In the genomic region with DNA sequence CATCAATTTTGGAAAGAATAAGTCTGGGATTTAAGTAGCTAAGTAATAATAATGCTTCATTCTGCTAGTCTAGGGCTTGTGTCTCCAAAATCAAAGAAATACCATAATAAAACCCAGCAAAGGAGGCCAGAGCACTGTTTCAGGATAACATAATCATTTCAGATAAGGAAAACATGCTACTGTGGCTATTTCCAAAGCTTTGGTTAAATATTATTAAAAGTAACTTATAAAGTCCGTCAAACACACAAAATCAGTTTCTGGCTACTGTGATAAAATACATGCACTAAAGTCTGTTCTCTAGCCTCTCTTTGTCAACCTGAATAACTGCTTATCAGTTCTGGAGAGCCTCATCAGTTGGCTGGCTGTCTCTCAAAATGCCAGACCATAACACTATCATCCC, we compare ENCODE assay signal across 36 cellular contexts. TPM values are rescaled to one million over a fixed set of nuclear protein-coding genes. Genes with fewer than 3 reads are reported as not detected.
"Had no signal": no experiment of that assay in that cellular context is flagged by ENCODE, and none has a peak within 500 bp of the region (broad histone marks: within the 10 kb centered on the region; RNA-seq: fewer than 3 reads in every experiment).

No MANE protein-coding gene starts in this region.

- H3K9me3 ChIP-seq: ascending aorta, breast epithelium had no signal

- H3K4me3 ChIP-seq: ascending aorta, breast epithelium had no signal

- H3K27me3 Mint-ChIP-seq: activated CD4-positive, alpha-beta memory T cell treated with anti-CD3 and anti-CD28 coated beads for 36 hours; activated CD4-positive, alpha-beta T cell treated with anti-CD3 and anti-CD28 coated beads, Interleukin-2, amount 10 ng/mL, durations not matched to agents 24 days and 14 days; activated naive CD4-positive, alpha-beta T cell treated with anti-CD3 and anti-CD28 coated beads, Interleukin-2, amount 10 ng/mL, durations not matched to agents 7 days and 5 days; activated naive CD8-positive, alpha-beta T cell treated with anti-CD3 and anti-CD28 coated beads, Interleukin-2, amount 10 ng/mL, durations not matched to agents 7 days and 5 days had no signal

- H3K4me1 ChIP-seq: ascending aorta, breast epithelium had no signal

- ATAC-seq: activated CD8-positive, alpha-beta T cell treated with anti-CD3 and anti-CD28 coated beads for 36 hours; activated naive CD8-positive, alpha-beta T cell treated with anti-CD3 and anti-CD28 coated beads, Interleukin-2, amount 50 U/mL, for 24 hours had no signal

- H3K27ac ChIP-seq: ascending aorta, brain microvascular endothelial cell, breast epithelium, VCaP had no signal

- H3K9me3 Mint-ChIP-seq: activated B cell treated with CpG ODN at 0.5 μM for 24 hours; activated CD4-positive, alpha-beta memory T cell treated with anti-CD3 and anti-CD28 coated beads for 36 hours; activated CD4-positive, alpha-beta T cell treated with anti-CD3 and anti-CD28 coated beads, Interleukin-2, amount 10 ng/mL, durations not matched to agents 24 days and 14 days; activated CD8-positive, alpha-beta T cell treated with anti-CD3 and anti-CD28 coated beads for 36 hours; activated naive CD4-positive, alpha-beta T cell treated with anti-CD3 and anti-CD28 coated beads, Interleukin-2, amount 10 ng/mL, durations not matched to agents 7 days and 5 days; activated naive CD4-positive, alpha-beta T cell treated with anti-CD3 and anti-CD28 coated beads, Interleukin-2, amount 50 U/mL, for 24 hours; activated naive CD8-positive, alpha-beta T cell treated with anti-CD3 and anti-CD28 coated beads, Interleukin-2, amount 10 ng/mL, durations not matched to agents 7 days and 5 days; activated naive CD8-positive, alpha-beta T cell treated with anti-CD3 and anti-CD28 coated beads, Interleukin-2, amount 50 U/mL, for 24 hours; activated T-cell treated with anti-CD3 and anti-CD28 coated beads, Interleukin-2, amount 50 U/mL, for 24 hours; activated T-helper 2 cell treated with anti-CD3 and anti-CD28 coated beads, Interferon-gamma antibody, Interleukin-2, Interleukin-4, amounts not matched to agents 10 μg/mL and 5 μg/mL and 100 μg/mL, durations not matched to agents 14 hours and 24 hours and 36 hours; T-helper 1 cell treated with Interleukin-12 subunit alpha and Interleukin-12 subunit beta and Interleukin-4 antibody, amounts not matched to agents 30 μg/mL and 1 μg/mL, for 36 hours; T-helper 2 cell treated with Interferon-gamma antibody and Interleukin-4, amounts not matched to agents 5 μg/mL and 100 μg/mL, for 36 hours had no signal

- H3K4me3 Mint-ChIP-seq: activated B cell treated with CpG ODN at 0.5 μM for 24 hours; activated CD4-positive, alpha-beta memory T cell treated with anti-CD3 and anti-CD28 coated beads for 36 hours; activated CD4-positive, alpha-beta T cell treated with anti-CD3 and anti-CD28 coated beads, Interleukin-2, amount 10 ng/mL, durations not matched to agents 24 days and 14 days; activated CD8-positive, alpha-beta T cell treated with anti-CD3 and anti-CD28 coated beads for 36 hours; activated naive CD4-positive, alpha-beta T cell treated with anti-CD3 and anti-CD28 coated beads, Interleukin-2, amount 10 ng/mL, durations not matched to agents 7 days and 5 days; activated naive CD4-positive, alpha-beta T cell treated with anti-CD3 and anti-CD28 coated beads, Interleukin-2, amount 50 U/mL, for 24 hours; activated naive CD8-positive, alpha-beta T cell; activated naive CD8-positive, alpha-beta T cell treated with anti-CD3 and anti-CD28 coated beads, Interleukin-2, amount 10 ng/mL, durations not matched to agents 7 days and 5 days; activated naive CD8-positive, alpha-beta T cell treated with anti-CD3 and anti-CD28 coated beads, Interleukin-2, amount 50 U/mL, for 24 hours; activated T-cell treated with anti-CD3 and anti-CD28 coated beads, Interleukin-2, amount 50 U/mL, for 24 hours; T-helper 1 cell treated with Interleukin-12 subunit alpha and Interleukin-12 subunit beta and Interleukin-4 antibody, amounts not matched to agents 30 μg/mL and 1 μg/mL, for 36 hours; T-helper 2 cell treated with Interferon-gamma antibody and Interleukin-4, amounts not matched to agents 5 μg/mL and 100 μg/mL, for 36 hours had no signal

- H3K27ac Mint-ChIP-seq: activated B cell treated with CpG ODN at 0.5 μM for 24 hours; activated CD4-positive, alpha-beta memory T cell treated with anti-CD3 and anti-CD28 coated beads for 36 hours; activated CD4-positive, alpha-beta T cell treated with anti-CD3 and anti-CD28 coated beads, Interleukin-2, amount 10 ng/mL, durations not matched to agents 24 days and 14 days; activated CD8-positive, alpha-beta T cell treated with anti-CD3 and anti-CD28 coated beads for 36 hours; activated naive CD4-positive, alpha-beta T cell treated with anti-CD3 and anti-CD28 coated beads, Interleukin-2, amount 10 ng/mL, durations not matched to agents 7 days and 5 days; activated naive CD4-positive, alpha-beta T cell treated with anti-CD3 and anti-CD28 coated beads, Interleukin-2, amount 50 U/mL, for 24 hours; activated naive CD8-positive, alpha-beta T cell; activated naive CD8-positive, alpha-beta T cell treated with anti-CD3 and anti-CD28 coated beads, Interleukin-2, amount 10 ng/mL, durations not matched to agents 7 days and 5 days; activated naive CD8-positive, alpha-beta T cell treated with anti-CD3 and anti-CD28 coated beads, Interleukin-2, amount 50 U/mL, for 24 hours; activated T-cell treated with anti-CD3 and anti-CD28 coated beads, Interleukin-2, amount 50 U/mL, for 24 hours; activated T-helper 2 cell treated with anti-CD3 and anti-CD28 coated beads, Interferon-gamma antibody, Interleukin-2, Interleukin-4, amounts not matched to agents 10 μg/mL and 5 μg/mL and 100 μg/mL, durations not matched to agents 14 hours and 24 hours and 36 hours; T-helper 1 cell treated with Interleukin-12 subunit alpha and Interleukin-12 subunit beta and Interleukin-4 antibody, amounts not matched to agents 30 μg/mL and 1 μg/mL, for 36 hours; T-helper 2 cell treated with Interferon-gamma antibody and Interleukin-4, amounts not matched to agents 5 μg/mL and 100 μg/mL, for 36 hours had no signal

- H3K4me1 Mint-ChIP-seq: activated B cell treated with CpG ODN at 0.5 μM for 24 hours; activated CD4-positive, alpha-beta T cell treated with anti-CD3 and anti-CD28 coated beads, Interleukin-2, amount 10 ng/mL, durations not matched to agents 24 days and 14 days; activated naive CD4-positive, alpha-beta T cell treated with anti-CD3 and anti-CD28 coated beads, Interleukin-2, amount 10 ng/mL, durations not matched to agents 7 days and 5 days; activated naive CD4-positive, alpha-beta T cell treated with anti-CD3 and anti-CD28 coated beads, Interleukin-2, amount 50 U/mL, for 24 hours; activated naive CD8-positive, alpha-beta T cell treated with anti-CD3 and anti-CD28 coated beads, Interleukin-2, amount 10 ng/mL, durations not matched to agents 7 days and 5 days; activated naive CD8-positive, alpha-beta T cell treated with anti-CD3 and anti-CD28 coated beads, Interleukin-2, amount 50 U/mL, for 24 hours had no signal

- H3K36me3 ChIP-seq: ascending aorta, brain microvascular endothelial cell, breast epithelium had no signal

- H3K27me3 ChIP-seq: ascending aorta, brain microvascular endothelial cell, breast epithelium had no signal

- H3K36me3 Mint-ChIP-seq: activated CD4-positive, alpha-beta memory T cell treated with anti-CD3 and anti-CD28 coated beads for 36 hours; activated naive CD4-positive, alpha-beta T cell treated with anti-CD3 and anti-CD28 coated beads, Interleukin-2, amount 10 ng/mL, durations not matched to agents 7 days and 5 days; activated naive CD4-positive, alpha-beta T cell treated with anti-CD3 and anti-CD28 coated beads, Interleukin-2, amount 50 U/mL, for 24 hours; activated naive CD8-positive, alpha-beta T cell; activated naive CD8-positive, alpha-beta T cell treated with anti-CD3 and anti-CD28 coated beads, Interleukin-2, amount 10 ng/mL, durations not matched to agents 7 days and 5 days had no signal

- DNase-seq: activated B cell treated with CpG ODN at 0.5 μM for 24 hours; activated CD4-positive, alpha-beta memory T cell treated with anti-CD3 and anti-CD28 coated beads for 36 hours; activated CD4-positive, alpha-beta T cell treated with anti-CD3 and anti-CD28 coated beads for 4 hours; activated CD4-positive, alpha-beta T cell treated with anti-CD3 and anti-CD28 coated beads, Interleukin-2, amount 10 ng/mL, durations not matched to agents 24 days and 14 days; activated CD4-positive, alpha-beta T cell treated with anti-CD3 and anti-CD28 coated beads, Interleukin-2, amount 50 U/mL, for 1 hour; activated CD4-positive, alpha-beta T cell treated with anti-CD3 and anti-CD28 coated beads, Interleukin-2, amount 50 U/mL, for 4 hours; activated CD4-positive, CD25-positive, alpha-beta regulatory T cell treated with anti-CD3 and anti-CD28 coated beads, Interleukin-2, amount 50 U/mL, for 72 hours; activated CD8-positive, alpha-beta memory T cell treated with anti-CD3 and anti-CD28 coated beads, Interleukin-2, amount 50 U/mL, for 48 hours; activated CD8-positive, alpha-beta T cell treated with anti-CD3 and anti-CD28 coated beads for 36 hours; activated effector memory CD4-positive, alpha-beta T cell treated with Interleukin-2 at 50 U/mL for 16 hours; activated gamma-delta T cell; activated naive CD4-positive, alpha-beta T cell treated with anti-CD3 and anti-CD28 coated beads, Interleukin-2, amount 10 ng/mL, durations not matched to agents 7 days and 5 days; activated naive CD4-positive, alpha-beta T cell treated with Interleukin-2 at 50 U/mL for 16 hours; activated naive CD8-positive, alpha-beta T cell treated with anti-CD3 and anti-CD28 coated beads, Interleukin-2, amount 10 ng/mL, durations not matched to agents 7 days and 5 days; activated naive CD8-positive, alpha-beta T cell treated with anti-CD3 and anti-CD28 coated beads, Interleukin-2, amount 50 U/mL, for 24 hours; activated T-cell treated with anti-CD3 and anti-CD28 coated beads, Interleukin-2, amount 50 U/mL, for 24 hours; activated T-cell treated with anti-CD3 and anti-CD28 coated beads, Interleukin-2, amount 50 U/mL, for 48 hours; amygdala; anterior cingulate cortex; brain microvascular endothelial cell; central memory CD4-positive, alpha-beta T cell; T-helper 1 cell; T-helper 2 cell; T-helper 9 cell had no signal

RNA-seq across cellular contexts. Expression of a gene that starts 1.5 kb away (rescaled TPM):
- total RNA-seq: activated B cell treated with CpG ODN at 0.5 μM for 24 hours; activated CD4-positive, alpha-beta memory T cell treated with anti-CD3 and anti-CD28 coated beads for 36 hours; activated CD4-positive, alpha-beta T cell treated with anti-CD3 and anti-CD28 coated beads, Interleukin-2, amount 10 ng/mL, durations not matched to agents 24 days and 14 days; activated CD8-positive, alpha-beta memory T cell treated with anti-CD3 and anti-CD28 coated beads for 36 hours; activated CD8-positive, alpha-beta T cell treated with anti-CD3 and anti-CD28 coated beads for 36 hours; activated naive CD8-positive, alpha-beta T cell treated with anti-CD3 and anti-CD28 coated beads, Interleukin-2, amount 10 ng/mL, durations not matched to agents 7 days and 5 days; activated T-helper 2 cell treated with anti-CD3 and anti-CD28 coated beads, Interferon-gamma antibody, Interleukin-2, Interleukin-4, amounts not matched to agents 10 μg/mL and 5 μg/mL and 100 μg/mL, durations not matched to agents 14 hours and 24 hours and 36 hours; ascending aorta; breast epithelium; cardiac septum; cerebellum had no signal
- polyA plus RNA-seq: adipose tissue had no signal

RNA-seq across cellular contexts. Expression of a gene that starts 5.7 kb away (rescaled TPM):
- total RNA-seq: activated B cell treated with CpG ODN at 0.5 μM for 24 hours; activated CD4-positive, alpha-beta memory T cell treated with anti-CD3 and anti-CD28 coated beads for 36 hours; activated CD4-positive, alpha-beta T cell treated with anti-CD3 and anti-CD28 coated beads, Interleukin-2, amount 10 ng/mL, durations not matched to agents 24 days and 14 days; activated CD8-positive, alpha-beta memory T cell treated with anti-CD3 and anti-CD28 coated beads for 36 hours; activated CD8-positive, alpha-beta T cell treated with anti-CD3 and anti-CD28 coated beads for 36 hours; activated naive CD8-positive, alpha-beta T cell treated with anti-CD3 and anti-CD28 coated beads, Interleukin-2, amount 10 ng/mL, durations not matched to agents 7 days and 5 days; activated T-helper 2 cell treated with anti-CD3 and anti-CD28 coated beads, Interferon-gamma antibody, Interleukin-2, Interleukin-4, amounts not matched to agents 10 μg/mL and 5 μg/mL and 100 μg/mL, durations not matched to agents 14 hours and 24 hours and 36 hours; ascending aorta; breast epithelium; cardiac septum; cerebellum had no signal
- polyA plus RNA-seq: adipose tissue had no signal

RNA-seq across cellular contexts. Expression of a gene that starts 32.4 kb away (rescaled TPM):
- total RNA-seq: activated B cell treated with CpG ODN at 0.5 μM for 24 hours; activated CD4-positive, alpha-beta memory T cell treated with anti-CD3 and anti-CD28 coated beads for 36 hours; activated CD4-positive, alpha-beta T cell treated with anti-CD3 and anti-CD28 coated beads, Interleukin-2, amount 10 ng/mL, durations not matched to agents 24 days and 14 days; activated CD8-positive, alpha-beta memory T cell treated with anti-CD3 and anti-CD28 coated beads for 36 hours; activated CD8-positive, alpha-beta T cell treated with anti-CD3 and anti-CD28 coated beads for 36 hours; activated naive CD8-positive, alpha-beta T cell treated with anti-CD3 and anti-CD28 coated beads, Interleukin-2, amount 10 ng/mL, durations not matched to agents 7 days and 5 days; activated T-helper 2 cell treated with anti-CD3 and anti-CD28 coated beads, Interferon-gamma antibody, Interleukin-2, Interleukin-4, amounts not matched to agents 10 μg/mL and 5 μg/mL and 100 μg/mL, durations not matched to agents 14 hours and 24 hours and 36 hours; ascending aorta; breast epithelium; cardiac septum; cerebellum had no signal
- polyA plus RNA-seq: adipose tissue had no signal

RNA-seq across cellular contexts. Expression of a gene that starts 43.2 kb away (rescaled TPM):
- total RNA-seq: activated B cell treated with CpG ODN at 0.5 μM for 24 hours; activated CD4-positive, alpha-beta memory T cell treated with anti-CD3 and anti-CD28 coated beads for 36 hours; activated CD4-positive, alpha-beta T cell treated with anti-CD3 and anti-CD28 coated beads, Interleukin-2, amount 10 ng/mL, durations not matched to agents 24 days and 14 days; activated CD8-positive, alpha-beta memory T cell treated with anti-CD3 and anti-CD28 coated beads for 36 hours; activated CD8-positive, alpha-beta T cell treated with anti-CD3 and anti-CD28 coated beads for 36 hours; activated naive CD8-positive, alpha-beta T cell treated with anti-CD3 and anti-CD28 coated beads, Interleukin-2, amount 10 ng/mL, durations not matched to agents 7 days and 5 days; activated T-helper 2 cell treated with anti-CD3 and anti-CD28 coated beads, Interferon-gamma antibody, Interleukin-2, Interleukin-4, amounts not matched to agents 10 μg/mL and 5 μg/mL and 100 μg/mL, durations not matched to agents 14 hours and 24 hours and 36 hours; ascending aorta; breast epithelium; cardiac septum had no signal
- polyA plus RNA-seq: adipose tissue had no signal

RNA-seq across cellular contexts. Expression of a gene that starts 49.8 kb away (rescaled TPM):
- total RNA-seq: activated B cell treated with CpG ODN at 0.5 μM for 24 hours; activated CD4-positive, alpha-beta memory T cell treated with anti-CD3 and anti-CD28 coated beads for 36 hours; activated CD4-positive, alpha-beta T cell treated with anti-CD3 and anti-CD28 coated beads, Interleukin-2, amount 10 ng/mL, durations not matched to agents 24 days and 14 days; activated CD8-positive, alpha-beta memory T cell treated with anti-CD3 and anti-CD28 coated beads for 36 hours; activated CD8-positive, alpha-beta T cell treated with anti-CD3 and anti-CD28 coated beads for 36 hours; activated naive CD8-positive, alpha-beta T cell treated with anti-CD3 and anti-CD28 coated beads, Interleukin-2, amount 10 ng/mL, durations not matched to agents 7 days and 5 days; activated T-helper 2 cell treated with anti-CD3 and anti-CD28 coated beads, Interferon-gamma antibody, Interleukin-2, Interleukin-4, amounts not matched to agents 10 μg/mL and 5 μg/mL and 100 μg/mL, durations not matched to agents 14 hours and 24 hours and 36 hours; ascending aorta; breast epithelium; cardiac septum; cerebellum had no signal
- polyA plus RNA-seq: adipose tissue had no signal
